In genomic region chr2:97011977-97012569, GRCh38 we compare ENCODE assay signal across 8 cellular contexts. TPM values are rescaled to one million over a fixed set of nuclear protein-coding genes. Genes with fewer than 3 reads are reported as not detected.
DNase-seq lines count a peak whose midpoint lies in the region; ATAC-seq and TF ChIP-seq lines count a peak whose summit lies in the region.

No MANE protein-coding gene starts in this region.

- TF ChIP-seq CTCF in LNCAP (IDR thresholded peaks at IDR 0.05), result peak; percentile 29; the same call in 1 of the 2 replicates

- DNase-seq in NCI-H82 (lab: John Stamatoyannopoulos, UW), result peak; percentile 25
- no peak for DNase-seq in NCI-H82 treated with DMSO at 0.1 percent for 48 hours (lab: John Stamatoyannopoulos, UW; ENCODE audit: unreplicated experiment)
- DNase-seq in SK-N-DZ (ENCODE audit: low spot score), result peak; percentile 75
- peak; percentile 86 for DNase-seq in fibroblast of peridontal ligament (ENCODE audit: extremely low read depth)
- peak; percentile 79 for DNase-seq in renal cortical epithelial cell (ENCODE audit: low read depth)

- ATAC-seq in HG02884 (IDR thresholded peaks at IDR 0.05; ENCODE audit: unreplicated experiment) (no peak), GM21515 (IDR thresholded peaks at IDR 0.05; ENCODE audit: unreplicated experiment) (no peak)

RNA-seq across cellular contexts. Expression of gene FAM178B, which starts 25.7 kb away (rescaled TPM):
- polyA plus RNA-seq in SK-N-DZ (2014; cell fraction: cytosol; rRNA removed), result 2.2 TPM in 1 of 2 replicates, not detected in the other
- polyA plus RNA-seq in SK-N-DZ (2014; cell fraction: nucleus; rRNA removed), result 0.36 TPM in 1 of 2 replicates, not detected in the other
- total RNA-seq in renal cortical epithelial cell, result not detected in 2 replicates
